Comparison of ENCODE assay signal across 9 cellular contexts in genomic region chr12:49703647-49704137, GRCh38. TPM values are rescaled to one million over a fixed set of nuclear protein-coding genes. Genes with fewer than 3 reads are reported as not detected.
DNase-seq lines count a peak whose midpoint lies in the region; ATAC-seq and TF ChIP-seq lines count a peak whose summit lies in the region.
"Had no signal": no experiment of that assay in that cellular context is flagged by ENCODE, and none has a peak within 500 bp of the region (broad histone marks: within the 10 kb centered on the region; RNA-seq: fewer than 3 reads in every experiment).

No MANE protein-coding gene starts in this region.

- peak; percentile 23 for DNase-seq in activated CD4-positive, alpha-beta T cell treated with anti-CD3 and anti-CD28 coated beads for 1 hour
- DNase-seq in activated CD4-positive, alpha-beta T cell treated with anti-CD3 and anti-CD28 coated beads, Interleukin-2, amount 50 U/mL, for 1 hour: no peak
- DNase-seq in activated CD8-positive, alpha-beta memory T cell treated with anti-CD3 and anti-CD28 coated beads, Interleukin-2, amount 50 U/mL, for 48 hours: peak; percentile 69
- DNase-seq in iris pigment epithelial cell (ENCODE audit: low read depth) (peak; percentile 94), thyroid gland (no peak), ecto neural progenitor cell (ENCODE audit: low spot score) (no peak)
- DNase-seq: NCI-H1417 had no signal

- H3K4me3 ChIP-seq in thyroid gland (replicated peaks in 1 of 3): no peak overlapping the region

- H3K27ac ChIP-seq in thyroid gland: peak overlapping the region in 2 of 3 donors; percentile 62 to 70

- H3K9me3 ChIP-seq in thyroid gland: no peaks in the 10 kb centered on the region

- peaks cover 39 to 63% of the 10 kb centered on the region in 2 donors for H3K4me1 ChIP-seq in thyroid gland

- TF ChIP-seq CTCF in thyroid gland (IDR thresholded peaks at IDR 0.05): no peak

- H3K36me3 ChIP-seq in thyroid gland: no peaks in the 10 kb centered on the region

- ATAC-seq in HG03280 (IDR thresholded peaks at IDR 0.05; ENCODE audit: unreplicated experiment): no peak
- ATAC-seq in GM19023 (IDR thresholded peaks at IDR 0.05; ENCODE audit: unreplicated experiment): no peak

- 72 to 76% methylated on average over 3 of the region's 3 CpGs for WGBS in thyroid gland, 2 donors

- TF ChIP-seq POLR2A in thyroid gland (IDR thresholded peaks at IDR 0.05): no peak

- intact Hi-C loops in thyroid gland (cut with DNase I): no loop called here

- no peaks in the 10 kb centered on the region for H3K27me3 ChIP-seq in thyroid gland

RNA-seq across cellular contexts. Expression of gene FMNL3, which starts 3.5 kb away (rescaled TPM):
- total RNA-seq in thyroid gland: 10 to 100 TPM; 30.9 to 41.8 (median 35.1) TPM

RNA-seq across cellular contexts. Expression of gene TMBIM6, which starts 37.7 kb away (rescaled TPM):
- 1,000 to 10,000 TPM in 1 of 4 donors, 100 to 1,000 TPM in 3; 745 to 1,019 (median 804) TPM for total RNA-seq in thyroid gland

Comparison
In these comparisons a context has a peak if more than half of its experiments do, and no peak if none do; other contexts are left out.
1. DNase-seq: peak in activated CD4-positive, alpha-beta T cell treated with anti-CD3 and anti-CD28 coated beads for 1 hour (single experiment), activated CD8-positive, alpha-beta memory T cell treated with anti-CD3 and anti-CD28 coated beads, Interleukin-2, amount 50 U/mL, for 48 hours (single experiment) and iris pigment epithelial cell (single experiment); none in activated CD4-positive, alpha-beta T cell treated with anti-CD3 and anti-CD28 coated beads, Interleukin-2, amount 50 U/mL, for 1 hour (single experiment), thyroid gland (0 of 2) and ecto neural progenitor cell (single experiment).